ENCODE assay signal across 8 cellular contexts in the genomic region with DNA sequence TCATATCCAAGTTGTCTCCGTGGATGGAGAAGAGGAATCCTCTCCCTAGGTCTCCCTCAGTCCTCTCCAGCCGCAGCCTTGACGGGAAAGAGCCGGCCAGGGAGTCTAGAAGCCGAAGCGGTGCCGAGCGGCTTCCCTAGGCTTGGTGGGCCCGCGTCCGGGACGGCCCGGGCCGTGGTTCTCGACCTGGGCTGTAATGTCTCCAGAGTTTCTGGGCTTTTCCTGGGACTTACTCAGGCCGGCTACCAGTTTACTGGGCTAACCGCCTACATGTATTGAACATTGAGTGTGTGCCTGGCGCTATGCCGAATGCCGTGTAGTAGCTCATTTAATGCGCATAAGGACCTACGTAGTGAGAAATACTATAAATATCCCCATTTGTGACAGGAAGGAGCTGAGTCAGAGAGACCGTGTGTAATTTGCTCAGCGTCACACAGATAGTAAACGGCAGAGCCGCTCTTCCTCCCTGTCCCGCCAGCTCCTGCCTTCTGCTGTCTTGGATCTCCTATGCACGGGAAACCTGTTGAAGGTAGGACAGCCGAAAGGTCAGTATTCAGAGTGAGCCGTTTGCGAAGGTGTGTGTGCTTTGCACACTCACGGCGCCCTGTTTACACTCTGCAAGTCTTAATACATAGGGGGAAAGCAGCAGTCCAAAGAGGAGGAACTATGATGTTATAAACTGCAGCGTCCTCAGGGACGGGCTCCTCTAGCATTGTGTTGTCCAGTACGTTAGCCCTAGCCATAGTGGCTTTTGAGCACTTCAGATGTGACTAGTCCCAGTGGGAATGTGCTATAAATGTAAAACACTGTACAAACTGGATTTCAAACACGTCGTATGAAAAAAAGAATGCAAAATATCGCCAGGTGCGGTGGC. TPM values are rescaled to one million over a fixed set of nuclear protein-coding genes. Genes with fewer than 3 reads are reported as not detected.
DNase-seq lines count a peak whose midpoint lies in the region; ATAC-seq and TF ChIP-seq lines count a peak whose summit lies in the region.

No MANE protein-coding gene starts in this region.

- H3K27me3 Mint-ChIP-seq in activated naive CD4-positive, alpha-beta T cell treated with anti-CD3 and anti-CD28 coated beads for 36 hours (ENCODE audit: low read depth): no peaks in the 10 kb centered on the region

- H3K4me3 Mint-ChIP-seq in activated naive CD4-positive, alpha-beta T cell treated with anti-CD3 and anti-CD28 coated beads for 36 hours: peak overlapping the region; percentile 95

- WGBS in gastroesophageal sphincter (ENCODE audit: low coverage in 1 of 2), 2 donors: 4 to 19% methylated on average over 9 to 16 of the region's 40 CpGs
- WGBS in thymus: 11% methylated on average over 40 of the region's 40 CpGs

- TF ChIP-seq CTCF in gastroesophageal sphincter (IDR thresholded peaks at IDR 0.05): no peak
- no peak for TF ChIP-seq CTCF in osteoblast (IDR thresholded peaks at IDR 0.05; ENCODE audit: extremely low read depth, low read depth, low read length)

- DNase-seq in DMS79 (lab: John Stamatoyannopoulos, UW): peak; percentile 22
- DNase-seq in HuH-7.5 (ENCODE audit: low spot score): peak; percentile 53
- peak; percentile 100 for DNase-seq in RKO (ENCODE audit: low spot score)
- peak; percentile 90 for DNase-seq in activated naive CD4-positive, alpha-beta T cell treated with anti-CD3 and anti-CD28 coated beads for 36 hours
- peak; percentile 97 for DNase-seq in osteoblast (ENCODE audit: insufficient read length, low spot score, missing footprints)

- peak overlapping the region; percentile 94 for H3K27ac Mint-ChIP-seq in activated naive CD4-positive, alpha-beta T cell treated with anti-CD3 and anti-CD28 coated beads for 36 hours

- H4K20me1 ChIP-seq in osteoblast (ENCODE audit: insufficient read depth, low read length): no peaks in the 10 kb centered on the region

- peaks cover 16% of the 10 kb centered on the region for H3K36me3 Mint-ChIP-seq in activated naive CD4-positive, alpha-beta T cell treated with anti-CD3 and anti-CD28 coated beads for 36 hours (ENCODE audit: low read depth)

- peaks cover 15% of the 10 kb centered on the region for H3K4me1 Mint-ChIP-seq in activated naive CD4-positive, alpha-beta T cell treated with anti-CD3 and anti-CD28 coated beads for 36 hours (ENCODE audit: low read depth)

- H3K9me3 ChIP-seq in gastroesophageal sphincter (no peaks in the 10 kb centered on the region), osteoblast (ENCODE audit: low read depth, low read length) (no peaks in the 10 kb centered on the region), thymus (ENCODE audit: control insufficient read depth) (no peaks in the 10 kb centered on the region)

- H3K4me3 ChIP-seq in gastroesophageal sphincter (peak overlapping the region; percentile 44 to 66), osteoblast (ENCODE audit: insufficient read depth, low read length) (peak overlapping the region; percentile 84), thymus (ENCODE audit: low read length) (peak overlapping the region; percentile 68)

- H3K4me1 ChIP-seq in gastroesophageal sphincter: peaks cover 0 to 18% (median 5%) of the 10 kb centered on the region in 3 donors
- peaks cover 16% of the 10 kb centered on the region for H3K4me1 ChIP-seq in osteoblast (ENCODE audit: insufficient read depth, low read length)
- peaks cover 9% of the 10 kb centered on the region for H3K4me1 ChIP-seq in thymus (ENCODE audit: control insufficient read depth, insufficient read depth, low read length)

- intact Hi-C loops in activated naive CD4-positive, alpha-beta T cell treated with anti-CD3 and anti-CD28 coated beads for 36 hours (cut with micrococcal nuclease): loop anchor here (1.0 kb wide), 8 partner anchors 22 to 558 kb away; partner anchors contain the start of genes BLTP2, IFT20, PHF12 and POLDIP2

- CTCF ChIA-PET in activated naive CD4-positive, alpha-beta T cell treated with anti-CD3 and anti-CD28 coated beads for 36 hours (lab: Charles Lee): interaction anchor here (0.9 to 1.5 kb wide), 3 partner anchors 13 to 183 kb away, joined by 3 to 4 read pairs (median 3); partner anchors contain the start of gene PIGS

- H3K79me2 ChIP-seq in osteoblast (ENCODE audit: insufficient read depth, low read length): peaks cover 23% of the 10 kb centered on the region

- peak overlapping the region; percentile 86 for H2AFZ ChIP-seq in osteoblast (ENCODE audit: low read length)

- H3K27ac ChIP-seq in gastroesophageal sphincter (peak overlapping the region; percentile 80 to 99 (median 94)), osteoblast (ENCODE audit: low read depth, low read length) (peak overlapping the region; percentile 96), thymus (ENCODE audit: low read depth) (peak overlapping the region; percentile 92)

- peak in 1 of 2 donors; percentile 2 for TF ChIP-seq POLR2A in gastroesophageal sphincter (IDR thresholded peaks at IDR 0.05)

- no peaks in the 10 kb centered on the region for H3K9me3 Mint-ChIP-seq in activated naive CD4-positive, alpha-beta T cell treated with anti-CD3 and anti-CD28 coated beads for 36 hours

- H3K36me3 ChIP-seq in gastroesophageal sphincter (no peaks in the 10 kb centered on the region), osteoblast (ENCODE audit: insufficient read depth, low read length) (no peaks in the 10 kb centered on the region), thymus (ENCODE audit: control insufficient read depth, insufficient read depth) (peaks cover 3% of the 10 kb centered on the region)

- no peak for TF ChIP-seq EP300 in gastroesophageal sphincter (IDR thresholded peaks at IDR 0.05)

- H3K27me3 ChIP-seq in gastroesophageal sphincter (no peaks in the 10 kb centered on the region), osteoblast (ENCODE audit: insufficient read depth, low read length) (no peaks in the 10 kb centered on the region), thymus (ENCODE audit: control insufficient read depth, insufficient read depth) (no peaks in the 10 kb centered on the region)

- H3K4me2 ChIP-seq in osteoblast (ENCODE audit: insufficient read depth, low read length): peak overlapping the region; percentile 88

- ATAC-seq in GM21576 (IDR thresholded peaks at IDR 0.05; ENCODE audit: unreplicated experiment) (peak; percentile 41), gastroesophageal sphincter (peak; percentile 74)

RNA-seq across cellular contexts. Expression of gene SPAG5, which starts 0.7 kb away (rescaled TPM):
- 100 to 1,000 TPM; 210 to 216 TPM for total RNA-seq in activated naive CD4-positive, alpha-beta T cell treated with anti-CD3 and anti-CD28 coated beads for 36 hours
- total RNA-seq in gastroesophageal sphincter (1 to 10 TPM; 1.4 to 4.9 (median 2.6) TPM), osteoblast (4.3 and 6.2 TPM in 2 replicates)
- polyA plus RNA-seq in thymus: 19.4 TPM

RNA-seq across cellular contexts. Expression of gene RSKR, which starts 14.4 kb away (rescaled TPM):
- total RNA-seq in activated naive CD4-positive, alpha-beta T cell treated with anti-CD3 and anti-CD28 coated beads for 36 hours: 10 to 100 TPM; 15.6 TPM
- total RNA-seq in gastroesophageal sphincter: 1 to 10 TPM in 3 of 4 donors, under 1 TPM in 1; 0.59 to 8.1 (median 3.1) TPM
- 4.1 and 4.3 TPM in 2 replicates for total RNA-seq in osteoblast
- 6.4 TPM for polyA plus RNA-seq in thymus

RNA-seq across cellular contexts. Expression of gene ALDOC, which starts 22.9 kb away (rescaled TPM):
- 10 to 100 TPM; 65.6 to 66.2 TPM for total RNA-seq in activated naive CD4-positive, alpha-beta T cell treated with anti-CD3 and anti-CD28 coated beads for 36 hours
- 10 to 100 TPM; 29.1 to 46.5 (median 37.7) TPM for total RNA-seq in gastroesophageal sphincter
- 9.4 and 17.0 TPM in 2 replicates for total RNA-seq in osteoblast
- polyA plus RNA-seq in thymus: 10.6 TPM

RNA-seq across cellular contexts. Expression of gene PIGS, which starts 28.2 kb away (rescaled TPM):
- 10 to 100 TPM; 34.8 to 36.0 TPM for total RNA-seq in activated naive CD4-positive, alpha-beta T cell treated with anti-CD3 and anti-CD28 coated beads for 36 hours
- total RNA-seq in gastroesophageal sphincter (10 to 100 TPM; 40.8 to 90.4 (median 64.5) TPM), osteoblast (49.9 and 54.5 TPM in 2 replicates)
- 19.6 TPM for polyA plus RNA-seq in thymus

RNA-seq across cellular contexts. Expression of gene BLTP2, which starts 45.4 kb away (rescaled TPM):
- total RNA-seq in activated naive CD4-positive, alpha-beta T cell treated with anti-CD3 and anti-CD28 coated beads for 36 hours: 10 to 100 TPM; 89.4 to 92.0 TPM
- total RNA-seq in gastroesophageal sphincter (100 to 1,000 TPM in 3 of 4 donors, 10 to 100 TPM in 1; 97.5 to 116 (median 106) TPM), osteoblast (170 and 171 TPM in 2 replicates)
- 18.6 TPM for polyA plus RNA-seq in thymus

Comparison
In these comparisons a context has a peak if more than half of its experiments do, and no peak if none do; other contexts are left out.
1. Peak in every context shown above with its lines: DNase-seq, ATAC-seq, H3K4me3 ChIP-seq and H3K27ac ChIP-seq.
2. DNase-seq: peak in every context shown above with its lines; median percentile 100 in RKO; 97 in osteoblast; 90 in activated naive CD4-positive, alpha-beta T cell treated with anti-CD3 and anti-CD28 coated beads for 36 hours; 53 in HuH-7.5; 22 in DMS79.
3. RNA of gene SPAG5, which starts 0.7 kb away (total RNA-seq): 210 to 216 TPM in activated naive CD4-positive, alpha-beta T cell treated with anti-CD3 and anti-CD28 coated beads for 36 hours; 4.3 to 6.2 TPM in osteoblast and 1.4 to 4.9 TPM in gastroesophageal sphincter; every median in the first group is over 10 times any median in the second.